In the genomic region with DNA sequence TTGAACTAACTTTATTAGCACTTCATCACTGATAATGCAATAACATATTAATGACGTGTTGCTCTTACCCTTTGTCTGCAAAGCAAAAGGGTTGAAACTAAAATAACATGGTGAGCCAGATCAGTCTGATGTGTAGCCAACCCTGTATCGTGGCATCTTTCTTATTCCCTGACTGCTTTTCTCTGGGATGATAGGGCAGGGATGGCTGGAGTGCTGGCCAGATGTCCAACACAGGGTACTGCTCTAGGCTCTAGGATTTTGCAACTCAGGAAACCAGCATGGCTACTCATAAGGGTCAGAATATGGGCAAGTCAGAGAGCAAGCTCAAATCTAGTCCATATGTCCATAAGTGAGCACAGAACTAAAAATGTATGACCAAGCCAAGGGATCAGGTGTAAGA, we compare ENCODE assay signal across 25 cellular contexts.
"Had no signal": no experiment of that assay in that cellular context is flagged by ENCODE, and none has a peak within 500 bp of the region (broad histone marks: within the 10 kb centered on the region; RNA-seq: fewer than 3 reads in every experiment).

No MANE protein-coding gene starts in this region.

- H3K4me3 ChIP-seq: colonic mucosa, dorsolateral prefrontal cortex, esophagus squamous epithelium, left lung, lung, neural progenitor cell, thoracic aorta, upper lobe of left lung had no signal

- H3K27me3 ChIP-seq: brain microvascular endothelial cell, colonic mucosa, dorsolateral prefrontal cortex, esophagus squamous epithelium, foreskin keratinocyte, left lung, neural progenitor cell, upper lobe of left lung had no signal

- H3K4me1 ChIP-seq: colonic mucosa, esophagus squamous epithelium, left lung, neural progenitor cell, upper lobe of left lung had no signal

- H3K27ac ChIP-seq: colonic mucosa, dorsolateral prefrontal cortex, esophagus squamous epithelium, foreskin keratinocyte, left lung, neural progenitor cell, thoracic aorta, upper lobe of left lung, WERI-Rb-1 had no signal

- H3K4me2 ChIP-seq: neural progenitor cell had no signal

- H3K36me3 ChIP-seq: brain microvascular endothelial cell, colonic mucosa, esophagus squamous epithelium, left lung, neural progenitor cell, thoracic aorta, upper lobe of left lung, WERI-Rb-1 had no signal

- H3K9me3 ChIP-seq: colonic mucosa, esophagus squamous epithelium, left lung, thoracic aorta, upper lobe of left lung had no signal

- H2AFZ ChIP-seq: neural progenitor cell had no signal

- DNase-seq: activated CD4-positive, alpha-beta T cell treated with anti-CD3 and anti-CD28 coated beads, Interleukin-2, amount 10 ng/mL, durations not matched to agents 7 days and 5 days; activated CD4-positive, CD25-positive, alpha-beta regulatory T cell treated with anti-CD3 and anti-CD28 coated beads, Interleukin-2, amount 50 U/mL, for 72 hours; activated CD8-positive, alpha-beta memory T cell treated with anti-CD3 and anti-CD28 coated beads, Interleukin-2, amount 10 ng/mL, durations not matched to agents 7 days and 5 days; activated CD8-positive, alpha-beta T cell treated with anti-CD3 and anti-CD28 coated beads for 36 hours; activated gamma-delta T cell; activated naive CD4-positive, alpha-beta T cell treated with anti-CD3 and anti-CD28 coated beads, Interleukin-2, amount 50 U/mL, for 16 hours; activated naive CD8-positive, alpha-beta T cell treated with anti-CD3 and anti-CD28 coated beads, Interleukin-2, amount 50 U/mL, for 24 hours; aorta; colonic mucosa; dorsolateral prefrontal cortex; effector memory CD8-positive, alpha-beta T cell; esophagus squamous epithelium; immature natural killer cell; left lung; naive thymus-derived CD8-positive, alpha-beta T cell; stimulated activated CD4-positive, alpha-beta T cell treated with anti-CD3 and anti-CD28 coated beads, Interleukin-4, amount 100 ng/mL, for 24 hours; stimulated activated naive CD4-positive, alpha-beta T cell treated with Interleukin-2 at 50 U/mL for 16 hours; T-cell; upper lobe of left lung; WERI-Rb-1 had no signal
